13 cellular contexts compared by ENCODE assay signal in genomic region chr4:27973056-27973455, GRCh38.
DNase-seq lines count a peak whose midpoint lies in the region; ATAC-seq and TF ChIP-seq lines count a peak whose summit lies in the region.
"Had no signal": no experiment of that assay in that cellular context is flagged by ENCODE, and none has a peak within 500 bp of the region (broad histone marks: within the 10 kb centered on the region; RNA-seq: fewer than 3 reads in every experiment).

No MANE protein-coding gene starts in this region.

- H3K79me2 ChIP-seq in neural progenitor cell (ENCODE audit: low read depth), result no peaks in the 10 kb centered on the region

- H3K27ac ChIP-seq in neural progenitor cell (no peak overlapping the region), gastroesophageal sphincter (no peak overlapping the region)
- H3K27ac ChIP-seq: A549, HL-60 had no signal

- TF ChIP-seq POLR2A in gastroesophageal sphincter (IDR thresholded peaks at IDR 0.05), result no peak

- no peak overlapping the region for H3K4me2 ChIP-seq in neural progenitor cell
- H3K4me2 ChIP-seq: A549 had no signal

- H2AFZ ChIP-seq in neural progenitor cell (replicated peaks), result no peak overlapping the region

- TF ChIP-seq CTCF in neural progenitor cell (IDR thresholded peaks at IDR 0.05), result no peak
- no peak for TF ChIP-seq CTCF in gastroesophageal sphincter (IDR thresholded peaks at IDR 0.05)

- no peaks in the 10 kb centered on the region for H3K27me3 Mint-ChIP-seq in activated naive CD8-positive, alpha-beta T cell treated with anti-CD3 and anti-CD28 coated beads for 36 hours
- no peaks in the 10 kb centered on the region for H3K27me3 Mint-ChIP-seq in natural killer cell treated with Interleukin-12 subunit alpha and Interleukin-12 subunit beta and Interleukin-15 and Interleukin-18, amount 100 ng/mL, for 72 hours
- H3K27me3 Mint-ChIP-seq in neural progenitor cell (ENCODE audit: insufficient read depth, low read depth), result peaks cover 2% of the 10 kb centered on the region

- no peaks in the 10 kb centered on the region for H3K27me3 ChIP-seq in neural progenitor cell
- H3K27me3 ChIP-seq in gastroesophageal sphincter, result no peaks in the 10 kb centered on the region

- H3K9me3 ChIP-seq in neural progenitor cell (ENCODE audit: low read depth), result no peaks in the 10 kb centered on the region
- H3K9me3 ChIP-seq in gastroesophageal sphincter, result no peaks in the 10 kb centered on the region
- H3K9me3 ChIP-seq: A549 had no signal

- H3K4me1 ChIP-seq in neural progenitor cell (no peaks in the 10 kb centered on the region), gastroesophageal sphincter (no peaks in the 10 kb centered on the region)
- H3K4me1 ChIP-seq: A549 had no signal

- no peak overlapping the region for H3K27ac Mint-ChIP-seq in activated naive CD8-positive, alpha-beta T cell treated with anti-CD3 and anti-CD28 coated beads for 36 hours
- no peak overlapping the region for H3K27ac Mint-ChIP-seq in natural killer cell treated with Interleukin-12 subunit alpha and Interleukin-12 subunit beta and Interleukin-15 and Interleukin-18, amount 100 ng/mL, for 72 hours
- H3K27ac Mint-ChIP-seq in neural progenitor cell, result no peak overlapping the region
- H3K27ac Mint-ChIP-seq: CD14-positive monocyte; CD8-positive, alpha-beta T cell had no signal

- no peak for ATAC-seq in natural killer cell treated with Interleukin-12 subunit alpha and Interleukin-12 subunit beta and Interleukin-15 and Interleukin-18, amount 100 ng/mL, for 72 hours
- ATAC-seq in gastroesophageal sphincter, result no peak
- ATAC-seq: A549; CD8-positive, alpha-beta T cell; HCT116 had no signal

- H4K20me1 ChIP-seq in neural progenitor cell (ENCODE audit: low read depth), result no peaks in the 10 kb centered on the region

- no peaks in the 10 kb centered on the region for H3F3A ChIP-seq in neural progenitor cell (ENCODE audit: low read depth)

- TF ChIP-seq EP300 in gastroesophageal sphincter (IDR thresholded peaks at IDR 0.05), result no peak

- H3K9ac ChIP-seq in neural progenitor cell, result no peak overlapping the region

- DNase-seq in NCI-H524 treated with DMSO at 0.1 percent for 48 hours (lab: John Stamatoyannopoulos, UW) (peak; percentile 57), amniotic epithelial cell (ENCODE audit: low read depth) (peak; percentile 65), iris pigment epithelial cell (ENCODE audit: low read depth) (peak; percentile 20), neural progenitor cell (ENCODE audit: low spot score) (no peak)
- DNase-seq in activated naive CD8-positive, alpha-beta T cell treated with anti-CD3 and anti-CD28 coated beads for 36 hours, result no peak
- no peak for DNase-seq in natural killer cell treated with Interleukin-12 subunit alpha and Interleukin-12 subunit beta and Interleukin-15 and Interleukin-18, amount 100 ng/mL, for 72 hours (ENCODE audit: low spot score)
- DNase-seq: CD8-positive, alpha-beta T cell; COR-L47 had no signal

- no peaks in the 10 kb centered on the region for H3K4me1 Mint-ChIP-seq in activated naive CD8-positive, alpha-beta T cell treated with anti-CD3 and anti-CD28 coated beads for 36 hours
- H3K4me1 Mint-ChIP-seq in natural killer cell treated with Interleukin-12 subunit alpha and Interleukin-12 subunit beta and Interleukin-15 and Interleukin-18, amount 100 ng/mL, for 72 hours (ENCODE audit: low read depth in 2 of 2), result no peaks in the 10 kb centered on the region
- H3K4me1 Mint-ChIP-seq in neural progenitor cell, result peaks cover 17% of the 10 kb centered on the region
- H3K4me1 Mint-ChIP-seq: CD14-positive monocyte had no signal

- no peak overlapping the region for H3K4me3 ChIP-seq in neural progenitor cell
- no peak overlapping the region for H3K4me3 ChIP-seq in gastroesophageal sphincter
- H3K4me3 ChIP-seq: A549 had no signal

- H3K4me3 Mint-ChIP-seq in activated naive CD8-positive, alpha-beta T cell treated with anti-CD3 and anti-CD28 coated beads for 36 hours, result no peak overlapping the region
- no peak overlapping the region for H3K4me3 Mint-ChIP-seq in natural killer cell treated with Interleukin-12 subunit alpha and Interleukin-12 subunit beta and Interleukin-15 and Interleukin-18, amount 100 ng/mL, for 72 hours
- no peak overlapping the region for H3K4me3 Mint-ChIP-seq in neural progenitor cell
- H3K4me3 Mint-ChIP-seq: CD14-positive monocyte; CD8-positive, alpha-beta T cell had no signal

- H3K9me3 Mint-ChIP-seq in activated naive CD8-positive, alpha-beta T cell treated with anti-CD3 and anti-CD28 coated beads for 36 hours, result no peaks in the 10 kb centered on the region
- H3K9me3 Mint-ChIP-seq in natural killer cell treated with Interleukin-12 subunit alpha and Interleukin-12 subunit beta and Interleukin-15 and Interleukin-18, amount 100 ng/mL, for 72 hours, result peaks cover 40% of the 10 kb centered on the region
- peaks cover 2% of the 10 kb centered on the region for H3K9me3 Mint-ChIP-seq in neural progenitor cell

- 46 to 67% methylated on average over 1 of the region's 1 CpG for WGBS in gastroesophageal sphincter (ENCODE audit: low coverage in 1 of 2), 2 donors

- no peaks in the 10 kb centered on the region for H3K36me3 Mint-ChIP-seq in activated naive CD8-positive, alpha-beta T cell treated with anti-CD3 and anti-CD28 coated beads for 36 hours
- peaks cover 22% of the 10 kb centered on the region for H3K36me3 Mint-ChIP-seq in natural killer cell treated with Interleukin-12 subunit alpha and Interleukin-12 subunit beta and Interleukin-15 and Interleukin-18, amount 100 ng/mL, for 72 hours
- H3K36me3 Mint-ChIP-seq in neural progenitor cell, result no peaks in the 10 kb centered on the region
- H3K36me3 Mint-ChIP-seq: CD14-positive monocyte; CD8-positive, alpha-beta T cell had no signal

- H3K36me3 ChIP-seq in neural progenitor cell, result no peaks in the 10 kb centered on the region
- H3K36me3 ChIP-seq in gastroesophageal sphincter, result no peaks in the 10 kb centered on the region

Comparison
In these comparisons a context has a peak if more than half of its experiments do, and no peak if none do; other contexts are left out.
1. DNase-seq: peak in NCI-H524 treated with DMSO at 0.1 percent for 48 hours (single experiment), amniotic epithelial cell (single experiment) and iris pigment epithelial cell (single experiment); none in activated naive CD8-positive, alpha-beta T cell treated with anti-CD3 and anti-CD28 coated beads for 36 hours (single experiment), natural killer cell treated with Interleukin-12 subunit alpha and Interleukin-12 subunit beta and Interleukin-15 and Interleukin-18, amount 100 ng/mL, for 72 hours (single experiment) and neural progenitor cell (single experiment).